29 cellular contexts compared by ENCODE assay signal in the genomic region with DNA sequence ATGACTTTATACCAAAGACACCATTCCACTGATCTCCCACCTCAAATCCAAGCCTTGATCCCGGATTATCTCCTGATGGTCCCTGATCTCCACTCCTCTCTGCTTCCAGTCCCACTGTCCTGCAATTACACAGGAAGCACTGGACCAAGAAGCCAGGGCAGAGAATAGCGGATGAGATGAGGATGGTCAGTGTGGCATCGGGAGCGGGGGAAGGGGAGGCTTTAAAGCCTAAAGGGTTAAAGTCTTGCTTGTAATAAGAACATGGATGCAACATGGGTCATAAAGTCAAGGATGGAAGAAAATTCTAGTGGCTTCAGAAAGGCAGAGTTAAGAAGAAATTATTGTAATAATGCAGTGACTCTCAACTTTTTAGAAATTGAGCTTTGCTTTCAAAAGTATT.
"Had no signal": no experiment of that assay in that cellular context is flagged by ENCODE, and none has a peak within 500 bp of the region (broad histone marks: within the 10 kb centered on the region; RNA-seq: fewer than 3 reads in every experiment).

No MANE protein-coding gene starts in this region.

- H3K9me3 Mint-ChIP-seq: activated CD4-positive, alpha-beta memory T cell treated with anti-CD3 and anti-CD28 coated beads for 36 hours; activated CD4-positive, alpha-beta T cell treated with anti-CD3 and anti-CD28 coated beads, Interleukin-2, amount 10 ng/mL, durations not matched to agents 24 days and 14 days; activated naive CD4-positive, alpha-beta T cell treated with anti-CD3 and anti-CD28 coated beads, Interleukin-2, amount 10 ng/mL, durations not matched to agents 7 days and 5 days; activated naive CD4-positive, alpha-beta T cell treated with anti-CD3 and anti-CD28 coated beads, Interleukin-2, amount 50 U/mL, for 72 hours; activated naive CD8-positive, alpha-beta T cell treated with anti-CD3 and anti-CD28 coated beads, Interleukin-2, amount 10 ng/mL, durations not matched to agents 7 days and 5 days; activated T-cell treated with anti-CD3 and anti-CD28 coated beads, Interleukin-2, amount 50 U/mL, for 24 hours; activated T-cell treated with anti-CD3 and anti-CD28 coated beads, Interleukin-2, amount 50 U/mL, for 72 hours; central memory CD8-positive, alpha-beta T cell; dendritic cell treated with granulocyte-macrophage colony-stimulating factor and Interleukin-4, amounts not matched to agents 40 ng/mL and 50 ng/mL, for 4 days; endodermal cell; T-helper 2 cell treated with Interferon-gamma antibody and Interleukin-4, amounts not matched to agents 5 μg/mL and 100 μg/mL, for 36 hours had no signal

- H3K27ac ChIP-seq: brain microvascular endothelial cell, coronary artery, dorsolateral prefrontal cortex, foreskin keratinocyte, gastrocnemius medialis, heart left ventricle had no signal

- H3K27me3 Mint-ChIP-seq: activated CD4-positive, alpha-beta memory T cell treated with anti-CD3 and anti-CD28 coated beads for 36 hours; activated CD4-positive, alpha-beta T cell treated with anti-CD3 and anti-CD28 coated beads for 36 hours; activated CD4-positive, alpha-beta T cell treated with anti-CD3 and anti-CD28 coated beads, Interleukin-2, amount 10 ng/mL, durations not matched to agents 24 days and 14 days; activated naive CD4-positive, alpha-beta T cell treated with anti-CD3 and anti-CD28 coated beads, Interleukin-2, amount 10 ng/mL, durations not matched to agents 7 days and 5 days had no signal

- H3K36me3 Mint-ChIP-seq: activated CD4-positive, alpha-beta memory T cell treated with anti-CD3 and anti-CD28 coated beads for 36 hours; activated naive CD4-positive, alpha-beta T cell treated with anti-CD3 and anti-CD28 coated beads, Interleukin-2, amount 10 ng/mL, durations not matched to agents 7 days and 5 days; activated naive CD4-positive, alpha-beta T cell treated with anti-CD3 and anti-CD28 coated beads, Interleukin-2, amount 50 U/mL, for 72 hours; activated naive CD8-positive, alpha-beta T cell treated with anti-CD3 and anti-CD28 coated beads, Interleukin-2, amount 10 ng/mL, durations not matched to agents 7 days and 5 days had no signal

- H3K36me3 ChIP-seq: brain microvascular endothelial cell, gastrocnemius medialis, heart left ventricle had no signal

- H3K4me1 ChIP-seq: foreskin keratinocyte, gastrocnemius medialis had no signal

- H3K4me3 Mint-ChIP-seq: activated CD4-positive, alpha-beta memory T cell treated with anti-CD3 and anti-CD28 coated beads for 36 hours; activated CD4-positive, alpha-beta T cell treated with anti-CD3 and anti-CD28 coated beads for 36 hours; activated CD4-positive, alpha-beta T cell treated with anti-CD3 and anti-CD28 coated beads, Interleukin-2, amount 10 ng/mL, durations not matched to agents 24 days and 14 days; activated CD8-positive, alpha-beta T cell treated with anti-CD3 and anti-CD28 coated beads, Interleukin-2, amount 10 ng/mL, durations not matched to agents 7 days and 5 days; activated naive CD4-positive, alpha-beta T cell treated with anti-CD3 and anti-CD28 coated beads, Interleukin-2, amount 10 ng/mL, durations not matched to agents 7 days and 5 days; activated naive CD8-positive, alpha-beta T cell treated with anti-CD3 and anti-CD28 coated beads, Interleukin-2, amount 10 ng/mL, durations not matched to agents 7 days and 5 days; activated T-cell treated with anti-CD3 and anti-CD28 coated beads, Interleukin-2, amount 50 U/mL, for 24 hours; activated T-cell treated with anti-CD3 and anti-CD28 coated beads, Interleukin-2, amount 50 U/mL, for 72 hours; central memory CD8-positive, alpha-beta T cell; dendritic cell treated with granulocyte-macrophage colony-stimulating factor and Interleukin-4, amounts not matched to agents 40 ng/mL and 50 ng/mL, for 4 days; endodermal cell; T-helper 17 cell; T-helper 2 cell treated with Interferon-gamma antibody and Interleukin-4, amounts not matched to agents 5 μg/mL and 100 μg/mL, for 36 hours had no signal

- H3K4me3 ChIP-seq: coronary artery, dorsolateral prefrontal cortex, gastrocnemius medialis, heart left ventricle had no signal

- H3K27me3 ChIP-seq: brain microvascular endothelial cell, gastrocnemius medialis had no signal

- H3K4me1 Mint-ChIP-seq: activated CD4-positive, alpha-beta T cell treated with anti-CD3 and anti-CD28 coated beads for 36 hours; activated CD4-positive, alpha-beta T cell treated with anti-CD3 and anti-CD28 coated beads, Interleukin-2, amount 10 ng/mL, durations not matched to agents 24 days and 14 days; activated naive CD4-positive, alpha-beta T cell treated with anti-CD3 and anti-CD28 coated beads, Interleukin-2, amount 10 ng/mL, durations not matched to agents 7 days and 5 days; activated naive CD8-positive, alpha-beta T cell treated with anti-CD3 and anti-CD28 coated beads, Interleukin-2, amount 10 ng/mL, durations not matched to agents 7 days and 5 days; central memory CD8-positive, alpha-beta T cell had no signal

- ATAC-seq: activated CD4-positive, alpha-beta T cell treated with anti-CD3 and anti-CD28 coated beads for 36 hours; activated CD8-positive, alpha-beta T cell treated with anti-CD3 and anti-CD28 coated beads, Interleukin-2, amount 10 ng/mL, durations not matched to agents 7 days and 5 days; activated naive CD4-positive, alpha-beta T cell treated with anti-CD3 and anti-CD28 coated beads, Interleukin-2, amount 50 U/mL, for 72 hours; activated T-cell treated with anti-CD3 and anti-CD28 coated beads, Interleukin-2, amount 50 U/mL, for 72 hours; gastrocnemius medialis; T-helper 17 cell had no signal

- H3K27ac Mint-ChIP-seq: activated CD4-positive, alpha-beta memory T cell treated with anti-CD3 and anti-CD28 coated beads for 36 hours; activated CD4-positive, alpha-beta T cell treated with anti-CD3 and anti-CD28 coated beads for 36 hours; activated CD4-positive, alpha-beta T cell treated with anti-CD3 and anti-CD28 coated beads, Interleukin-2, amount 10 ng/mL, durations not matched to agents 24 days and 14 days; activated CD8-positive, alpha-beta T cell treated with anti-CD3 and anti-CD28 coated beads, Interleukin-2, amount 10 ng/mL, durations not matched to agents 7 days and 5 days; activated naive CD4-positive, alpha-beta T cell treated with anti-CD3 and anti-CD28 coated beads, Interleukin-2, amount 10 ng/mL, durations not matched to agents 7 days and 5 days; activated naive CD4-positive, alpha-beta T cell treated with anti-CD3 and anti-CD28 coated beads, Interleukin-2, amount 50 U/mL, for 72 hours; activated naive CD8-positive, alpha-beta T cell treated with anti-CD3 and anti-CD28 coated beads, Interleukin-2, amount 10 ng/mL, durations not matched to agents 7 days and 5 days; activated T-cell treated with anti-CD3 and anti-CD28 coated beads, Interleukin-2, amount 50 U/mL, for 24 hours; activated T-cell treated with anti-CD3 and anti-CD28 coated beads, Interleukin-2, amount 50 U/mL, for 72 hours; dendritic cell treated with granulocyte-macrophage colony-stimulating factor and Interleukin-4, amounts not matched to agents 40 ng/mL and 50 ng/mL, for 4 days; endodermal cell; T-helper 17 cell; T-helper 2 cell treated with Interferon-gamma antibody and Interleukin-4, amounts not matched to agents 5 μg/mL and 100 μg/mL, for 36 hours had no signal

- H3K9me3 ChIP-seq: gastrocnemius medialis, heart left ventricle had no signal

- DNase-seq: activated CD4-positive, alpha-beta memory T cell treated with anti-CD3 and anti-CD28 coated beads for 36 hours; activated CD4-positive, alpha-beta T cell treated with anti-CD3 and anti-CD28 coated beads, Interleukin-2, amount 10 ng/mL, durations not matched to agents 24 days and 14 days; activated CD4-positive, CD25-positive, alpha-beta regulatory T cell; activated CD4-positive, CD25-positive, alpha-beta regulatory T cell treated with anti-CD3 and anti-CD28 coated beads, Interleukin-2, amount 50 U/mL, for 72 hours; activated CD8-positive, alpha-beta memory T cell treated with anti-CD3 and anti-CD28 coated beads, Interleukin-2, amount 50 U/mL, for 48 hours; activated CD8-positive, alpha-beta T cell treated with anti-CD3 and anti-CD28 coated beads, Interleukin-2, amount 10 ng/mL, durations not matched to agents 7 days and 5 days; activated gamma-delta T cell; activated naive CD4-positive, alpha-beta T cell; activated naive CD4-positive, alpha-beta T cell treated with anti-CD3 and anti-CD28 coated beads, Interleukin-2, amount 10 ng/mL, durations not matched to agents 7 days and 5 days; activated naive CD8-positive, alpha-beta T cell treated with anti-CD3 and anti-CD28 coated beads, Interleukin-2, amount 10 ng/mL, durations not matched to agents 7 days and 5 days; activated T-cell treated with anti-CD3 and anti-CD28 coated beads for 4 hours; activated T-cell treated with anti-CD3 and anti-CD28 coated beads, Interleukin-2, amount 50 U/mL, for 24 hours; activated T-cell treated with anti-CD3 and anti-CD28 coated beads, Interleukin-2, amount 50 U/mL, for 72 hours; brain microvascular endothelial cell; dorsolateral prefrontal cortex; effector memory CD4-positive, alpha-beta T cell; foreskin keratinocyte; gastrocnemius medialis; glutamatergic neuron; T-helper 17 cell; T1000 had no signal
